1 cellular context compared by ENCODE assay signal in genomic region chr2:105961599-105962146, GRCh38.
TF ChIP-seq lines count a peak whose summit lies in the region.

No MANE protein-coding gene starts in this region.

TF ChIP-seq in H1, 55 proteins besides CTCF, POLR2A, EP300 and RAD21:
- TF ChIP-seq EGR1 (IDR thresholded peaks at IDR 0.05; ENCODE audit: borderline replicate concordance, low read depth, low read length) (peak; percentile 21; the same call in 1 of the 2 replicates), ZNF274 (IDR thresholded peaks at IDR 0.05; ENCODE audit: borderline replicate concordance, extremely low read depth, low read length) (no peak), YY1 (IDR thresholded peaks at IDR 0.05; ENCODE audit: low read depth, low read length) (peak; percentile 56; the same call in 1 of the 2 replicates), NRF1 (IDR thresholded peaks at IDR 0.05; ENCODE audit: low read depth, low read length) (no peak), ATF3 (IDR thresholded peaks at IDR 0.05; ENCODE audit: insufficient read depth, low read depth, low read length) (no peak), FOSL1 (IDR thresholded peaks at IDR 0.05; ENCODE audit: insufficient read depth, low read depth, low read length) (no peak), TEAD4 (IDR thresholded peaks at IDR 0.05; ENCODE audit: low read depth, low read length) (no peak), MAX (IDR thresholded peaks at IDR 0.05) (no peak), SRF (IDR thresholded peaks at IDR 0.05; ENCODE audit: low read depth, low read length) (no peak), TCF12 (IDR thresholded peaks at IDR 0.05; ENCODE audit: low read depth, low read length) (0 out of 2 replicates have a peak, but pooled peaks have one; percentile 45), CREB1 (IDR thresholded peaks at IDR 0.05) (no peak), KDM5A (IDR thresholded peaks at IDR 0.05; ENCODE audit: low read length) (no peak), KDM1A (IDR thresholded peaks at IDR 0.05; ENCODE audit: borderline replicate concordance, low read length) (0 out of 2 replicates have a peak, but pooled peaks have one; percentile 5), MAFK (IDR thresholded peaks at IDR 0.05; ENCODE audit: low read depth, low read length) (no peak), TBP (IDR thresholded peaks at IDR 0.05; ENCODE audit: low read depth, low read length) (no peak), PHF8 (conservative IDR thresholded peaks at IDR 0.05; ENCODE audit: low read depth, low read length) (no peak), SAP30 (IDR thresholded peaks at IDR 0.05; ENCODE audit: insufficient read depth, insufficient replicate concordance, low read length) (no peak), SIX5 (IDR thresholded peaks at IDR 0.05; ENCODE audit: low read depth, low read length) (no peak), SIN3A (conservative IDR thresholded peaks at IDR 0.05 in 1 of 2, IDR thresholded peaks at IDR 0.05 in 1 of 2; ENCODE audit: low read depth in 1 of 2, low read length in 2 of 2) (no peak), SP4 (IDR thresholded peaks at IDR 0.05; ENCODE audit: low read length) (no peak), BCL11A (IDR thresholded peaks at IDR 0.05; ENCODE audit: low read depth in 2 of 2, low read length in 2 of 2) (no peak), JUND (IDR thresholded peaks at IDR 0.05; ENCODE audit: low read length) (no peak), JUN (IDR thresholded peaks at IDR 0.05; ENCODE audit: low read depth, low read length) (peak; percentile 35; the same call in 1 of the 2 replicates), SP2 (IDR thresholded peaks at IDR 0.05; ENCODE audit: low read length) (no peak), KDM4A (IDR thresholded peaks at IDR 0.05; ENCODE audit: low read depth, low read length, severe bottlenecking) (no peak), GTF2F1 (IDR thresholded peaks at IDR 0.05; ENCODE audit: borderline replicate concordance, low read depth, low read length) (no peak), TAF1 (IDR thresholded peaks at IDR 0.05; ENCODE audit: low read depth, low read length) (peak; percentile 38; the same call in 1 of the 2 replicates), BRCA1 (IDR thresholded peaks at IDR 0.05; ENCODE audit: low read depth, low read length) (no peak), HDAC6 (IDR thresholded peaks at IDR 0.05; ENCODE audit: low read depth, low read length) (no peak), EZH2 (IDR thresholded peaks at IDR 0.05; ENCODE audit: low read depth, low read length, severe bottlenecking) (no peak), CBX5 (IDR thresholded peaks at IDR 0.05; ENCODE audit: low read depth, low read length) (no peak), ASH2L (IDR thresholded peaks at IDR 0.05; ENCODE audit: low read length) (peak; percentile 60), POLR2AphosphoS5 (IDR thresholded peaks at IDR 0.05; ENCODE audit: low read depth, low read length) (no peak), RBBP5 (IDR thresholded peaks at IDR 0.05; ENCODE audit: borderline replicate concordance, low read depth, low read length) (no peak), BACH1 (IDR thresholded peaks at IDR 0.05; ENCODE audit: low read length) (no peak), NANOG (IDR thresholded peaks at IDR 0.05; ENCODE audit: insufficient read depth, low read depth, low read length, poor library complexity, severe bottlenecking) (no peak), SIRT6 (IDR thresholded peaks at IDR 0.05; ENCODE audit: low read length) (no peak), CBX8 (IDR thresholded peaks at IDR 0.05; ENCODE audit: borderline replicate concordance, low read depth, low read length) (no peak), CTBP2 (IDR thresholded peaks at IDR 0.05; ENCODE audit: borderline replicate concordance, insufficient read depth, insufficient read length, low read length) (no peak), HDAC2 (IDR thresholded peaks at IDR 0.05; ENCODE audit: borderline replicate concordance in 1 of 2, low read depth in 2 of 2, low read length in 2 of 2) (peak in 1 of 2 experiments; percentile 88; a peak in 1 of 4 replicates), TAF7 (optimal IDR thresholded peaks at IDR 0.05; ENCODE audit: borderline replicate concordance, low read depth, low read length) (no peak), RFX5 (IDR thresholded peaks at IDR 0.05; ENCODE audit: borderline replicate concordance, low read depth, low read length) (no peak), CHD1 (IDR thresholded peaks at IDR 0.05; ENCODE audit: low read depth, low read length) (no peak), SP1 (IDR thresholded peaks at IDR 0.05; ENCODE audit: low read depth, low read length) (peak; percentile 59; the same call in 1 of the 2 replicates), RNF2 (IDR thresholded peaks at IDR 0.05; ENCODE audit: borderline replicate concordance, low read depth, low read length, missing control alignments, poor library complexity, severe bottlenecking) (no peak), GABPA (IDR thresholded peaks at IDR 0.05; ENCODE audit: borderline replicate concordance, insufficient read depth, low read length) (no peak), CEBPB (IDR thresholded peaks at IDR 0.05; ENCODE audit: low read depth, low read length) (no peak)
- TF ChIP-seq, protein P1, sequence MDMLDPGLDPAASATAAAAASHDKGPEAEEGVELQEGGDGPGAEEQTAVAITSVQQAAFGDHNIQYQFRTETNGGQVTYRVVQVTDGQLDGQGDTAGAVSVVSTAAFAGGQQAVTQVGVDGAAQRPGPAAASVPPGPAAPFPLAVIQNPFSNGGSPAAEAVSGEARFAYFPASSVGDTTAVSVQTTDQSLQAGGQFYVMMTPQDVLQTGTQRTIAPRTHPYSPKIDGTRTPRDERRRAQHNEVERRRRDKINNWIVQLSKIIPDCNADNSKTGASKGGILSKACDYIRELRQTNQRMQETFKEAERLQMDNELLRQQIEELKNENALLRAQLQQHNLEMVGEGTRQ (IDR thresholded peaks at IDR 0.05; ENCODE audit: low read length): no peak
- TF ChIP-seq, protein P2, sequence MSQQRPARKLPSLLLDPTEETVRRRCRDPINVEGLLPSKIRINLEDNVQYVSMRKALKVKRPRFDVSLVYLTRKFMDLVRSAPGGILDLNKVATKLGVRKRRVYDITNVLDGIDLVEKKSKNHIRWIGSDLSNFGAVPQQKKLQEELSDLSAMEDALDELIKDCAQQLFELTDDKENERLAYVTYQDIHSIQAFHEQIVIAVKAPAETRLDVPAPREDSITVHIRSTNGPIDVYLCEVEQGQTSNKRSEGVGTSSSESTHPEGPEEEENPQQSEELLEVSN (IDR thresholded peaks at IDR 0.05): no peak
- TF ChIP-seq, protein P3, sequence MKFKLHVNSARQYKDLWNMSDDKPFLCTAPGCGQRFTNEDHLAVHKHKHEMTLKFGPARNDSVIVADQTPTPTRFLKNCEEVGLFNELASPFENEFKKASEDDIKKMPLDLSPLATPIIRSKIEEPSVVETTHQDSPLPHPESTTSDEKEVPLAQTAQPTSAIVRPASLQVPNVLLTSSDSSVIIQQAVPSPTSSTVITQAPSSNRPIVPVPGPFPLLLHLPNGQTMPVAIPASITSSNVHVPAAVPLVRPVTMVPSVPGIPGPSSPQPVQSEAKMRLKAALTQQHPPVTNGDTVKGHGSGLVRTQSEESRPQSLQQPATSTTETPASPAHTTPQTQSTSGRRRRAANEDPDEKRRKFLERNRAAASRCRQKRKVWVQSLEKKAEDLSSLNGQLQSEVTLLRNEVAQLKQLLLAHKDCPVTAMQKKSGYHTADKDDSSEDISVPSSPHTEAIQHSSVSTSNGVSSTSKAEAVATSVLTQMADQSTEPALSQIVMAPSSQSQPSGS (IDR thresholded peaks at IDR 0.05; ENCODE audit: low read length): no peak
- TF ChIP-seq, protein P4, sequence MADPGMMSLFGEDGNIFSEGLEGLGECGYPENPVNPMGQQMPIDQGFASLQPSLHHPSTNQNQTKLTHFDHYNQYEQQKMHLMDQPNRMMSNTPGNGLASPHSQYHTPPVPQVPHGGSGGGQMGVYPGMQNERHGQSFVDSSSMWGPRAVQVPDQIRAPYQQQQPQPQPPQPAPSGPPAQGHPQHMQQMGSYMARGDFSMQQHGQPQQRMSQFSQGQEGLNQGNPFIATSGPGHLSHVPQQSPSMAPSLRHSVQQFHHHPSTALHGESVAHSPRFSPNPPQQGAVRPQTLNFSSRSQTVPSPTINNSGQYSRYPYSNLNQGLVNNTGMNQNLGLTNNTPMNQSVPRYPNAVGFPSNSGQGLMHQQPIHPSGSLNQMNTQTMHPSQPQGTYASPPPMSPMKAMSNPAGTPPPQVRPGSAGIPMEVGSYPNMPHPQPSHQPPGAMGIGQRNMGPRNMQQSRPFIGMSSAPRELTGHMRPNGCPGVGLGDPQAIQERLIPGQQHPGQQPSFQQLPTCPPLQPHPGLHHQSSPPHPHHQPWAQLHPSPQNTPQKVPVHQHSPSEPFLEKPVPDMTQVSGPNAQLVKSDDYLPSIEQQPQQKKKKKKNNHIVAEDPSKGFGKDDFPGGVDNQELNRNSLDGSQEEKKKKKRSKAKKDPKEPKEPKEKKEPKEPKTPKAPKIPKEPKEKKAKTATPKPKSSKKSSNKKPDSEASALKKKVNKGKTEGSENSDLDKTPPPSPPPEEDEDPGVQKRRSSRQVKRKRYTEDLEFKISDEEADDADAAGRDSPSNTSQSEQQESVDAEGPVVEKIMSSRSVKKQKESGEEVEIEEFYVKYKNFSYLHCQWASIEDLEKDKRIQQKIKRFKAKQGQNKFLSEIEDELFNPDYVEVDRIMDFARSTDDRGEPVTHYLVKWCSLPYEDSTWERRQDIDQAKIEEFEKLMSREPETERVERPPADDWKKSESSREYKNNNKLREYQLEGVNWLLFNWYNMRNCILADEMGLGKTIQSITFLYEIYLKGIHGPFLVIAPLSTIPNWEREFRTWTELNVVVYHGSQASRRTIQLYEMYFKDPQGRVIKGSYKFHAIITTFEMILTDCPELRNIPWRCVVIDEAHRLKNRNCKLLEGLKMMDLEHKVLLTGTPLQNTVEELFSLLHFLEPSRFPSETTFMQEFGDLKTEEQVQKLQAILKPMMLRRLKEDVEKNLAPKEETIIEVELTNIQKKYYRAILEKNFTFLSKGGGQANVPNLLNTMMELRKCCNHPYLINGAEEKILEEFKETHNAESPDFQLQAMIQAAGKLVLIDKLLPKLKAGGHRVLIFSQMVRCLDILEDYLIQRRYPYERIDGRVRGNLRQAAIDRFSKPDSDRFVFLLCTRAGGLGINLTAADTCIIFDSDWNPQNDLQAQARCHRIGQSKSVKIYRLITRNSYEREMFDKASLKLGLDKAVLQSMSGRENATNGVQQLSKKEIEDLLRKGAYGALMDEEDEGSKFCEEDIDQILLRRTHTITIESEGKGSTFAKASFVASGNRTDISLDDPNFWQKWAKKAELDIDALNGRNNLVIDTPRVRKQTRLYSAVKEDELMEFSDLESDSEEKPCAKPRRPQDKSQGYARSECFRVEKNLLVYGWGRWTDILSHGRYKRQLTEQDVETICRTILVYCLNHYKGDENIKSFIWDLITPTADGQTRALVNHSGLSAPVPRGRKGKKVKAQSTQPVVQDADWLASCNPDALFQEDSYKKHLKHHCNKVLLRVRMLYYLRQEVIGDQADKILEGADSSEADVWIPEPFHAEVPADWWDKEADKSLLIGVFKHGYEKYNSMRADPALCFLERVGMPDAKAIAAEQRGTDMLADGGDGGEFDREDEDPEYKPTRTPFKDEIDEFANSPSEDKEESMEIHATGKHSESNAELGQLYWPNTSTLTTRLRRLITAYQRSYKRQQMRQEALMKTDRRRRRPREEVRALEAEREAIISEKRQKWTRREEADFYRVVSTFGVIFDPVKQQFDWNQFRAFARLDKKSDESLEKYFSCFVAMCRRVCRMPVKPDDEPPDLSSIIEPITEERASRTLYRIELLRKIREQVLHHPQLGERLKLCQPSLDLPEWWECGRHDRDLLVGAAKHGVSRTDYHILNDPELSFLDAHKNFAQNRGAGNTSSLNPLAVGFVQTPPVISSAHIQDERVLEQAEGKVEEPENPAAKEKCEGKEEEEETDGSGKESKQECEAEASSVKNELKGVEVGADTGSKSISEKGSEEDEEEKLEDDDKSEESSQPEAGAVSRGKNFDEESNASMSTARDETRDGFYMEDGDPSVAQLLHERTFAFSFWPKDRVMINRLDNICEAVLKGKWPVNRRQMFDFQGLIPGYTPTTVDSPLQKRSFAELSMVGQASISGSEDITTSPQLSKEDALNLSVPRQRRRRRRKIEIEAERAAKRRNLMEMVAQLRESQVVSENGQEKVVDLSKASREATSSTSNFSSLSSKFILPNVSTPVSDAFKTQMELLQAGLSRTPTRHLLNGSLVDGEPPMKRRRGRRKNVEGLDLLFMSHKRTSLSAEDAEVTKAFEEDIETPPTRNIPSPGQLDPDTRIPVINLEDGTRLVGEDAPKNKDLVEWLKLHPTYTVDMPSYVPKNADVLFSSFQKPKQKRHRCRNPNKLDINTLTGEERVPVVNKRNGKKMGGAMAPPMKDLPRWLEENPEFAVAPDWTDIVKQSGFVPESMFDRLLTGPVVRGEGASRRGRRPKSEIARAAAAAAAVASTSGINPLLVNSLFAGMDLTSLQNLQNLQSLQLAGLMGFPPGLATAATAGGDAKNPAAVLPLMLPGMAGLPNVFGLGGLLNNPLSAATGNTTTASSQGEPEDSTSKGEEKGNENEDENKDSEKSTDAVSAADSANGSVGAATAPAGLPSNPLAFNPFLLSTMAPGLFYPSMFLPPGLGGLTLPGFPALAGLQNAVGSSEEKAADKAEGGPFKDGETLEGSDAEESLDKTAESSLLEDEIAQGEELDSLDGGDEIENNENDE (IDR thresholded peaks at IDR 0.05; ENCODE audit: insufficient replicate concordance, low read length): no peak
TF ChIP-seq in H1: peak in this region for 9.
